In the genomic region with DNA sequence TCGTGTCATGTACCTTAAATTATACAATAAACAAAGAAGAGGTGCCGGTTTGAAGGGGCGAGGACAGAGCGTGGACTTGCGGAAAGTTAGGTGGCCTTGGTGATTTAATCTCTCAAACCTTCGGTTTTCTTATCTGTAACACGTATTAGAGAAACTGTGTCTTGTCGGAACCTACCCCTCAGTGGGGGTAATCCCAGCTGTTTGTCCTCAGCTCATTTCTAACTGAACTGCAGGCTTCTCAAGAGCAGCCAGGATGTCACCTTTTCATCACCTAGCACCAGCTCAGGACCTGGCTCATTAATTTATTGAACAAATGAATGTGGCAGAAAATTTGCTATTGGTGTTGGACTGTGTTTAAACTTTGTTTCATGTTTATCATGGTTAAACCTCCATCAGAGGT, we compare ENCODE assay signal across 30 cellular contexts.
"Had no signal": no experiment of that assay in that cellular context is flagged by ENCODE, and none has a peak within 500 bp of the region (broad histone marks: within the 10 kb centered on the region; RNA-seq: fewer than 3 reads in every experiment).

No MANE protein-coding gene starts in this region.

- H3K4me3 ChIP-seq: ascending aorta, K562 had no signal

- H3K9me3 Mint-ChIP-seq: activated CD4-positive, alpha-beta memory T cell treated with anti-CD3 and anti-CD28 coated beads, Interleukin-2, amount 10 ng/mL, durations not matched to agents 7 days and 5 days; activated naive CD4-positive, alpha-beta T cell treated with anti-CD3 and anti-CD28 coated beads, Interleukin-2, amount 50 U/mL, for 24 hours; activated naive CD8-positive, alpha-beta T cell treated with anti-CD3 and anti-CD28 coated beads, Interleukin-2, amount 10 ng/mL, durations not matched to agents 7 days and 5 days; activated T-cell treated with anti-CD3 and anti-CD28 coated beads, Interleukin-2, amount 50 U/mL, for 24 hours; activated T-helper 2 cell treated with anti-CD3 and anti-CD28 coated beads, Interferon-gamma antibody, Interleukin-2, Interleukin-4, amounts not matched to agents 10 μg/mL and 5 μg/mL and 100 μg/mL, durations not matched to agents 14 hours and 24 hours and 36 hours had no signal

- H3K4me3 Mint-ChIP-seq: activated CD4-positive, alpha-beta memory T cell treated with anti-CD3 and anti-CD28 coated beads, Interleukin-2, amount 10 ng/mL, durations not matched to agents 7 days and 5 days; activated naive CD4-positive, alpha-beta T cell treated with anti-CD3 and anti-CD28 coated beads, Interleukin-2, amount 50 U/mL, for 24 hours; activated naive CD8-positive, alpha-beta T cell treated with anti-CD3 and anti-CD28 coated beads, Interleukin-2, amount 10 ng/mL, durations not matched to agents 7 days and 5 days; activated T-cell treated with anti-CD3 and anti-CD28 coated beads, Interleukin-2, amount 50 U/mL, for 24 hours had no signal

- H3K36me3 ChIP-seq: ascending aorta had no signal

- H3K4me1 Mint-ChIP-seq: activated CD4-positive, alpha-beta memory T cell treated with anti-CD3 and anti-CD28 coated beads, Interleukin-2, amount 10 ng/mL, durations not matched to agents 7 days and 5 days; activated naive CD4-positive, alpha-beta T cell treated with anti-CD3 and anti-CD28 coated beads, Interleukin-2, amount 50 U/mL, for 24 hours; activated naive CD8-positive, alpha-beta T cell treated with anti-CD3 and anti-CD28 coated beads, Interleukin-2, amount 10 ng/mL, durations not matched to agents 7 days and 5 days had no signal

- H3K27me3 Mint-ChIP-seq: activated naive CD4-positive, alpha-beta T cell treated with anti-CD3 and anti-CD28 coated beads, Interleukin-2, amount 50 U/mL, for 24 hours; activated naive CD8-positive, alpha-beta T cell treated with anti-CD3 and anti-CD28 coated beads, Interleukin-2, amount 10 ng/mL, durations not matched to agents 7 days and 5 days; activated T-cell treated with anti-CD3 and anti-CD28 coated beads, Interleukin-2, amount 50 U/mL, for 24 hours had no signal

- H3K27ac ChIP-seq: ascending aorta, RWPE1, VCaP had no signal

- DNase-seq: activated CD4-positive, alpha-beta memory T cell treated with anti-CD3 and anti-CD28 coated beads, Interleukin-2, amount 10 ng/mL, durations not matched to agents 7 days and 5 days; activated CD4-positive, alpha-beta T cell treated with anti-CD3 and anti-CD28 coated beads for 1 hour; activated CD4-positive, alpha-beta T cell treated with anti-CD3 and anti-CD28 coated beads for 48 hours; activated CD4-positive, CD25-positive, alpha-beta regulatory T cell; activated gamma-delta T cell; activated naive CD4-positive, alpha-beta T cell treated with Interleukin-2 at 50 U/mL for 16 hours; activated naive CD8-positive, alpha-beta T cell treated with anti-CD3 and anti-CD28 coated beads, Interleukin-2, amount 10 ng/mL, durations not matched to agents 7 days and 5 days; activated T-cell treated with anti-CD3 and anti-CD28 coated beads, Interleukin-2, amount 50 U/mL, for 24 hours; NCI-H1092 treated with DMSO at 0.1 percent for 48 hours; NCI-H1417; NCI-H146; NCI-H187; NCI-H2029 treated with DMSO at 0.1 percent for 48 hours; NCI-H2107; NCI-H2171; NCI-H510A; NCI-H526; NCI-H748 treated with DMSO at 0.1 percent for 48 hours; NK-92 treated with Interleukin-12 subunit alpha and Interleukin-12 subunit beta, amount 100 ng/mL, for 24 hours; PC-3; SW 1271; T-helper 1 cell; T-helper 2 cell; T-helper 9 cell had no signal

- H3K9me3 ChIP-seq: ascending aorta had no signal

- H3K36me3 Mint-ChIP-seq: activated naive CD8-positive, alpha-beta T cell treated with anti-CD3 and anti-CD28 coated beads, Interleukin-2, amount 10 ng/mL, durations not matched to agents 7 days and 5 days had no signal

- H3K4me1 ChIP-seq: ascending aorta had no signal

- H3K27ac Mint-ChIP-seq: activated CD4-positive, alpha-beta memory T cell treated with anti-CD3 and anti-CD28 coated beads, Interleukin-2, amount 10 ng/mL, durations not matched to agents 7 days and 5 days; activated naive CD4-positive, alpha-beta T cell treated with anti-CD3 and anti-CD28 coated beads, Interleukin-2, amount 50 U/mL, for 24 hours; activated naive CD8-positive, alpha-beta T cell treated with anti-CD3 and anti-CD28 coated beads, Interleukin-2, amount 10 ng/mL, durations not matched to agents 7 days and 5 days; activated T-cell treated with anti-CD3 and anti-CD28 coated beads, Interleukin-2, amount 50 U/mL, for 24 hours; activated T-helper 2 cell treated with anti-CD3 and anti-CD28 coated beads, Interferon-gamma antibody, Interleukin-2, Interleukin-4, amounts not matched to agents 10 μg/mL and 5 μg/mL and 100 μg/mL, durations not matched to agents 14 hours and 24 hours and 36 hours had no signal

- H3K27me3 ChIP-seq: ascending aorta had no signal
